Comparison of ENCODE assay signal across 19 cellular contexts in the genomic region with DNA sequence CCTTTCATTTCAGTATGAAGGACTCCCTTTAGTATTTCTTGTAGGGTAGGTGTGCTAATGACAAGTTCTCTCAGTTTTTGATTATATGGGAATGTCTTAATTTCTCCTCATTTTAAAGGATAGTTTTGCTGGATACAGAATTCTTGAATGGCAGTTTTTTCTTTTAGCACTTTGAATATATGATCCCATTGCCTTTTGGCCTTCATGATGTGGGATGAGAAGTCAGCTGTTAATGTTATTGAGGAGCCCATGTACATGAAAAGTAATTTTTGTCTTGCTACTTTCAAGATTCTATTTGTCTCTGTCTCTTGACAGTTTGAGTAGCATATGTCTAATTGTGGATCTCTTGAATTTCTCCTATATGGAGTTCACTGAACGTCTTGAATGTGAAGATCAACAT.
"Had no signal": no experiment of that assay in that cellular context is flagged by ENCODE, and none has a peak within 500 bp of the region (broad histone marks: within the 10 kb centered on the region; RNA-seq: fewer than 3 reads in every experiment).

No MANE protein-coding gene starts in this region.

- H2AFZ ChIP-seq: neural progenitor cell had no signal

- H3K27ac ChIP-seq: gastroesophageal sphincter, heart right ventricle, neural progenitor cell, sigmoid colon, spleen, stomach, thoracic aorta, VCaP had no signal

- ATAC-seq: activated naive CD4-positive, alpha-beta T cell treated with anti-CD3 and anti-CD28 coated beads, Interleukin-2, amount 50 U/mL, for 72 hours; effector memory CD8-positive, alpha-beta T cell; gastroesophageal sphincter; heart right ventricle; left colon had no signal

- H3K9me3 ChIP-seq: sigmoid colon had no signal

- H3K4me2 ChIP-seq: neural progenitor cell had no signal

- DNase-seq: activated CD4-positive, alpha-beta memory T cell treated with anti-CD3 and anti-CD28 coated beads, Interleukin-2, amount 10 ng/mL, durations not matched to agents 7 days and 5 days; activated effector memory CD4-positive, alpha-beta T cell treated with anti-CD3 and anti-CD28 coated beads, Interleukin-2, amount 50 U/mL, for 16 hours; activated T-cell treated with anti-CD3 and anti-CD28 coated beads, Interleukin-2, amount 50 U/mL, for 48 hours; amygdala; cerebellar nuclear complex; dermis blood vessel endothelial cell; effector memory CD8-positive, alpha-beta T cell; heart right ventricle; left colon; naive B cell; sigmoid colon; spleen; stomach had no signal

- H3K4me1 ChIP-seq: neural progenitor cell had no signal

- H3K4me3 ChIP-seq: gastroesophageal sphincter, heart right ventricle, lung, neural progenitor cell, sigmoid colon, spleen, stomach, thoracic aorta had no signal

- H3K27me3 ChIP-seq: gastroesophageal sphincter, heart right ventricle, neural progenitor cell, sigmoid colon, spleen, stomach had no signal

- H3K36me3 ChIP-seq: sigmoid colon, thoracic aorta had no signal

- H3K9ac ChIP-seq: neural progenitor cell had no signal
